Comparison of ENCODE assay signal across 8 cellular contexts in genomic region chr16:28181557-28181914, GRCh38. TPM values are rescaled to one million over a fixed set of nuclear protein-coding genes. Genes with fewer than 3 reads are reported as not detected.
DNase-seq lines count a peak whose midpoint lies in the region; ATAC-seq lines count a peak whose summit lies in the region.

No MANE protein-coding gene starts in this region.

- CTCF ChIA-PET in activated CD8-positive, alpha-beta T cell treated with anti-CD3 and anti-CD28 coated beads, Interleukin-2, amount 10 ng/mL, durations not matched to agents 7 days and 5 days (lab: Charles Lee), result interaction anchor here (0.6 to 3.1 kb wide), 5 partner anchors 12 to 969 kb away, joined by 3 to 12 read pairs (median 4); partner anchors contain the start of gene XPO6

- no peak for ATAC-seq in activated CD8-positive, alpha-beta T cell treated with anti-CD3 and anti-CD28 coated beads, Interleukin-2, amount 10 ng/mL, durations not matched to agents 7 days and 5 days
- ATAC-seq in left ventricle myocardium superior, result peak; percentile 91
- ATAC-seq in GM21515 (IDR thresholded peaks at IDR 0.05; ENCODE audit: unreplicated experiment), result no peak

- H3K36me3 Mint-ChIP-seq in activated CD8-positive, alpha-beta T cell treated with anti-CD3 and anti-CD28 coated beads, Interleukin-2, amount 10 ng/mL, durations not matched to agents 7 days and 5 days (ENCODE audit: low read depth), result peaks cover 73% of the 10 kb centered on the region
- H3K36me3 Mint-ChIP-seq in stimulated activated naive CD8-positive, alpha-beta T cell treated with anti-CD3 and anti-CD28 coated beads, Interleukin-15, Interleukin-2, amounts not matched to agents 100 ng/mL and 50 ng/mL, for 24 hours (ENCODE audit: low read depth), result peaks cover 78% of the 10 kb centered on the region

- POLR2A ChIA-PET in activated CD8-positive, alpha-beta T cell treated with anti-CD3 and anti-CD28 coated beads, Interleukin-2, amount 10 ng/mL, durations not matched to agents 7 days and 5 days (lab: Charles Lee), result interaction anchor here (1.0 kb wide), 1 partner anchor 12 kb away, joined by 5 read pairs; no protein-coding TSS in a partner anchor

- H3K4me3 Mint-ChIP-seq in activated CD8-positive, alpha-beta T cell treated with anti-CD3 and anti-CD28 coated beads, Interleukin-2, amount 10 ng/mL, durations not matched to agents 7 days and 5 days, result no peak overlapping the region
- H3K4me3 Mint-ChIP-seq in stimulated activated naive CD8-positive, alpha-beta T cell treated with anti-CD3 and anti-CD28 coated beads, Interleukin-15, Interleukin-2, amounts not matched to agents 100 ng/mL and 50 ng/mL, for 24 hours, result peak overlapping the region; percentile 73

- H3K27ac Mint-ChIP-seq in activated CD8-positive, alpha-beta T cell treated with anti-CD3 and anti-CD28 coated beads, Interleukin-2, amount 10 ng/mL, durations not matched to agents 7 days and 5 days, result peak overlapping the region; percentile 74
- peak overlapping the region; percentile 98 for H3K27ac Mint-ChIP-seq in stimulated activated naive CD8-positive, alpha-beta T cell treated with anti-CD3 and anti-CD28 coated beads, Interleukin-15, Interleukin-2, amounts not matched to agents 100 ng/mL and 50 ng/mL, for 24 hours

- intact Hi-C loops in left ventricle myocardium superior (cut with micrococcal nuclease), result no loop called here

- H3K27me3 Mint-ChIP-seq in activated CD8-positive, alpha-beta T cell treated with anti-CD3 and anti-CD28 coated beads, Interleukin-2, amount 10 ng/mL, durations not matched to agents 7 days and 5 days (ENCODE audit: low read depth), result no peaks in the 10 kb centered on the region
- no peaks in the 10 kb centered on the region for H3K27me3 Mint-ChIP-seq in stimulated activated naive CD8-positive, alpha-beta T cell treated with anti-CD3 and anti-CD28 coated beads, Interleukin-15, Interleukin-2, amounts not matched to agents 100 ng/mL and 50 ng/mL, for 24 hours

- DNase-seq in DMS53 (lab: John Stamatoyannopoulos, UW) (peak; percentile 2), DMS53 treated with DMSO at 0.1 percent for 48 hours (lab: John Stamatoyannopoulos, UW; ENCODE audit: unreplicated experiment) (no peak), left ventricle myocardium superior (no peak), RPMI8226 (no peak), NCI-H2081 (lab: John Stamatoyannopoulos, UW) (no peak)
- no peak for DNase-seq in activated CD8-positive, alpha-beta T cell treated with anti-CD3 and anti-CD28 coated beads, Interleukin-2, amount 10 ng/mL, durations not matched to agents 7 days and 5 days

- H3K9me3 Mint-ChIP-seq in activated CD8-positive, alpha-beta T cell treated with anti-CD3 and anti-CD28 coated beads, Interleukin-2, amount 10 ng/mL, durations not matched to agents 7 days and 5 days (ENCODE audit: insufficient read depth), result peaks cover 3% of the 10 kb centered on the region
- no peaks in the 10 kb centered on the region for H3K9me3 Mint-ChIP-seq in stimulated activated naive CD8-positive, alpha-beta T cell treated with anti-CD3 and anti-CD28 coated beads, Interleukin-15, Interleukin-2, amounts not matched to agents 100 ng/mL and 50 ng/mL, for 24 hours

- H3K4me1 Mint-ChIP-seq in activated CD8-positive, alpha-beta T cell treated with anti-CD3 and anti-CD28 coated beads, Interleukin-2, amount 10 ng/mL, durations not matched to agents 7 days and 5 days (ENCODE audit: low read depth), result peaks cover 72% of the 10 kb centered on the region
- peaks cover 83% of the 10 kb centered on the region for H3K4me1 Mint-ChIP-seq in stimulated activated naive CD8-positive, alpha-beta T cell treated with anti-CD3 and anti-CD28 coated beads, Interleukin-15, Interleukin-2, amounts not matched to agents 100 ng/mL and 50 ng/mL, for 24 hours (ENCODE audit: low read depth)

RNA-seq across cellular contexts. Expression of gene XPO6, which starts 30.2 kb away (rescaled TPM):
- total RNA-seq in activated CD8-positive, alpha-beta T cell treated with anti-CD3 and anti-CD28 coated beads, Interleukin-2, amount 10 ng/mL, durations not matched to agents 7 days and 5 days, result 100 to 1,000 TPM; 206 to 209 TPM
- total RNA-seq in left ventricle myocardium superior, result 25.7 TPM
